1 cellular context compared by ENCODE assay signal in the genomic region with DNA sequence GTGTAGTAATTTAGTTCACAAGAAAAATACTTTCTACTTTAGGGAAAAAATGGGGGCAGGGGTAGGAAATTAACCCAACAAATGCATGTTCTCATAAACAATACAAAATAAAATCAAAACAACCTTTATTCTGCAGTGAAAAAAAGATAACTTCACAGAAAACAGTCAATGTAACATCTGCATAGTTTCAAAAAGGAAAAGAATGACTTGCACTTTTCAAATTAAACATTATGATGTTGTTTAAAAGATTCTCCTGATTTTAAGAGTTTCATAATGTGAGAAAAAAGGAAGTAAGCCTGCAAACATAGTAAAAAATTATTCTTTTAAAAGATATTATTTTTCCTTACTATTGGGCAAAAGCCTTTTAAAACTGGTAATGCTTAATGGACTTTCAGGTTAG.
A peak's percentile ranks its signal among the peaks of the same experiment; 100 is the strongest.
TF ChIP-seq lines count a peak whose summit lies in the region.

No MANE protein-coding gene starts in this region.

TF ChIP-seq in HepG2, 621 proteins besides CTCF, POLR2A, EP300 and RAD21:
- TF ChIP-seq ZNF224 (CRISPR knock-in tag; IDR thresholded peaks at IDR 0.05) (no peak), KLF11 (CRISPR knock-in tag; IDR thresholded peaks at IDR 0.05) (no peak), NFE2L2 (IDR thresholded peaks at IDR 0.05; ENCODE audit: low read length) (peak; percentile 84), RFXANK (CRISPR knock-in tag; IDR thresholded peaks at IDR 0.05) (no peak)
TF ChIP-seq in HepG2: peak in this region for 1.
